ENCODE assay signal across 14 cellular contexts in genomic region chr1:112388436-112388835, GRCh38. TPM values are rescaled to one million over a fixed set of nuclear protein-coding genes. Genes with fewer than 3 reads are reported as not detected.
DNase-seq lines count a peak whose midpoint lies in the region; ATAC-seq and TF ChIP-seq lines count a peak whose summit lies in the region.
"Had no signal": no experiment of that assay in that cellular context is flagged by ENCODE, and none has a peak within 500 bp of the region (broad histone marks: within the 10 kb centered on the region; RNA-seq: fewer than 3 reads in every experiment).

No MANE protein-coding gene starts in this region.

- no peaks in the 10 kb centered on the region for H3F3A ChIP-seq in Loucy (ENCODE audit: low read depth)

- H3K27ac Mint-ChIP-seq in chondrocyte (ENCODE audit: unreplicated experiment): peak overlapping the region; percentile 75
- H3K27ac Mint-ChIP-seq in nephron progenitor cell: peak overlapping the region; percentile 20
- no peak overlapping the region for H3K27ac Mint-ChIP-seq in activated T-cell treated with anti-CD3 and anti-CD28 coated beads, Interleukin-2, amount 50 U/mL, for 72 hours
- H3K27ac Mint-ChIP-seq: activated CD4-positive, alpha-beta T cell treated with anti-CD3 and anti-CD28 coated beads, Interleukin-2, amount 10 ng/mL, durations not matched to agents 24 days and 14 days; CD4-positive, alpha-beta memory T cell had no signal

- TF ChIP-seq POLR2A in prostate gland (IDR thresholded peaks at IDR 0.05): no peak

- TF ChIP-seq CTCF in Loucy (conservative IDR thresholded peaks at IDR 0.05; ENCODE audit: low read length): no peak
- no peak for TF ChIP-seq CTCF in chondrocyte (IDR thresholded peaks at IDR 0.05)
- TF ChIP-seq CTCF in nephron progenitor cell (IDR thresholded peaks at IDR 0.05): no peak
- TF ChIP-seq CTCF in prostate gland (IDR thresholded peaks at IDR 0.05): no peak

- no peak overlapping the region for H3K9ac ChIP-seq in Loucy (ENCODE audit: low read depth, low read length, poor library complexity, severe bottlenecking)

- H3K36me3 ChIP-seq in Loucy (ENCODE audit: insufficient read depth, low read length) (no peaks in the 10 kb centered on the region), prostate gland (no peaks in the 10 kb centered on the region)

- peaks cover 5% of the 10 kb centered on the region for H3K4me1 ChIP-seq in Loucy (ENCODE audit: insufficient read depth, low read length, poor library complexity, severe bottlenecking)
- no peaks in the 10 kb centered on the region for H3K4me1 ChIP-seq in prostate gland (replicated peaks)

- no peak overlapping the region for H3K4me2 ChIP-seq in Loucy (ENCODE audit: low read depth, low read length, poor library complexity, severe bottlenecking)

- intact Hi-C loops in prostate gland (cut with DNase I): no loop called here

- H3K27me3 ChIP-seq in Loucy (ENCODE audit: insufficient read depth, low read length, poor library complexity, severe bottlenecking) (no peaks in the 10 kb centered on the region), prostate gland (replicated peaks; ENCODE audit: insufficient read depth) (no peaks in the 10 kb centered on the region)

- H3K4me3 ChIP-seq in Loucy (ENCODE audit: low read length, poor library complexity, severe bottlenecking) (no peak overlapping the region), prostate gland (no peak overlapping the region)
- H3K4me3 ChIP-seq: skin epidermis had no signal

- peak overlapping the region; percentile 57 for H2AFZ ChIP-seq in Loucy (ENCODE audit: low read length)

- peak; percentile 25 for DNase-seq in COLO829 (ENCODE audit: low spot score)
- no peak for DNase-seq in chondrocyte (ENCODE audit: low spot score)
- no peak for DNase-seq in nephron progenitor cell
- no peak for DNase-seq in Ammon's horn (ENCODE audit: low spot score)
- no peak for DNase-seq in prostate gland (ENCODE audit: low spot score)
- no peak for DNase-seq in NCI-H2171 treated with DMSO at 0.1 percent for 48 hours (lab: John Stamatoyannopoulos, UW)
- no peak for DNase-seq in activated T-cell treated with anti-CD3 and anti-CD28 coated beads, Interleukin-2, amount 50 U/mL, for 72 hours
- DNase-seq: activated CD4-positive, alpha-beta T cell treated with anti-CD3 and anti-CD28 coated beads, Interleukin-2, amount 10 ng/mL, durations not matched to agents 24 days and 14 days; activated naive CD4-positive, alpha-beta T cell treated with anti-CD3 and anti-CD28 coated beads, Interleukin-2, amount 50 U/mL, for 16 hours; CD4-positive, alpha-beta memory T cell; effector CD4-positive, alpha-beta T cell; HCEC 1CT had no signal

- no peak overlapping the region for H3K27ac ChIP-seq in prostate gland

- H3K9me3 ChIP-seq in Loucy (ENCODE audit: insufficient read depth, low read depth, low read length) (no peaks in the 10 kb centered on the region), prostate gland (no peaks in the 10 kb centered on the region)

- 30% methylated on average over 3 of the region's 3 CpGs for WGBS in prostate gland

- H4K20me1 ChIP-seq in Loucy (ENCODE audit: insufficient read depth, low read length, poor library complexity, severe bottlenecking): no peaks in the 10 kb centered on the region

- H3K4me3 Mint-ChIP-seq in chondrocyte (ENCODE audit: unreplicated experiment): no peak overlapping the region
- no peak overlapping the region for H3K4me3 Mint-ChIP-seq in nephron progenitor cell
- H3K4me3 Mint-ChIP-seq in activated T-cell treated with anti-CD3 and anti-CD28 coated beads, Interleukin-2, amount 50 U/mL, for 72 hours: peak overlapping the region in 1 of 2 donors; percentile 4
- H3K4me3 Mint-ChIP-seq: activated CD4-positive, alpha-beta T cell treated with anti-CD3 and anti-CD28 coated beads, Interleukin-2, amount 10 ng/mL, durations not matched to agents 24 days and 14 days; CD4-positive, alpha-beta memory T cell had no signal

- H3K9me3 Mint-ChIP-seq in chondrocyte (ENCODE audit: low read depth): no peaks in the 10 kb centered on the region
- H3K9me3 Mint-ChIP-seq in nephron progenitor cell: no peaks in the 10 kb centered on the region
- no peaks in the 10 kb centered on the region for H3K9me3 Mint-ChIP-seq in activated T-cell treated with anti-CD3 and anti-CD28 coated beads, Interleukin-2, amount 50 U/mL, for 72 hours
- H3K9me3 Mint-ChIP-seq: activated CD4-positive, alpha-beta T cell treated with anti-CD3 and anti-CD28 coated beads, Interleukin-2, amount 10 ng/mL, durations not matched to agents 24 days and 14 days; CD4-positive, alpha-beta memory T cell had no signal

- no peak for ATAC-seq in activated T-cell treated with anti-CD3 and anti-CD28 coated beads, Interleukin-2, amount 50 U/mL, for 72 hours (replicated peaks in 1 of 2)

- H3K27me3 Mint-ChIP-seq in chondrocyte (ENCODE audit: low read depth): peaks cover 2% of the 10 kb centered on the region
- peaks cover 22% of the 10 kb centered on the region for H3K27me3 Mint-ChIP-seq in nephron progenitor cell (ENCODE audit: low read depth, poor library complexity)
- peaks cover 23% of the 10 kb centered on the region for H3K27me3 Mint-ChIP-seq in activated T-cell treated with anti-CD3 and anti-CD28 coated beads, Interleukin-2, amount 50 U/mL, for 72 hours (ENCODE audit: low read depth)

- H3K79me2 ChIP-seq in Loucy (ENCODE audit: insufficient read depth, low read length): no peaks in the 10 kb centered on the region

- peaks cover 52% of the 10 kb centered on the region for H3K4me1 Mint-ChIP-seq in chondrocyte (ENCODE audit: low read depth)
- peaks cover 18% of the 10 kb centered on the region for H3K4me1 Mint-ChIP-seq in nephron progenitor cell
- peaks cover 18% of the 10 kb centered on the region for H3K4me1 Mint-ChIP-seq in activated T-cell treated with anti-CD3 and anti-CD28 coated beads, Interleukin-2, amount 50 U/mL, for 72 hours (ENCODE audit: low read depth)

- H3K36me3 Mint-ChIP-seq in chondrocyte (ENCODE audit: low read depth): no peaks in the 10 kb centered on the region
- no peaks in the 10 kb centered on the region for H3K36me3 Mint-ChIP-seq in nephron progenitor cell (ENCODE audit: low read depth)
- peaks cover 0 to 1% of the 10 kb centered on the region in 2 donors for H3K36me3 Mint-ChIP-seq in activated T-cell treated with anti-CD3 and anti-CD28 coated beads, Interleukin-2, amount 50 U/mL, for 72 hours (ENCODE audit: insufficient read depth in 2 of 2)
- H3K36me3 Mint-ChIP-seq: CD4-positive, alpha-beta memory T cell had no signal

- no peaks in the 10 kb centered on the region for H3K9me2 ChIP-seq in Loucy (replicated peaks; ENCODE audit: low read depth, low read length)

RNA-seq across cellular contexts. Expression of gene CTTNBP2NL, which starts 7.6 kb away (rescaled TPM):
- total RNA-seq in chondrocyte (52.2 to 58.7 TPM (median 52.4 TPM) in 3 replicates), prostate gland (10 to 100 TPM; 10.6 to 15.2 TPM)
- 1 to 10 TPM; 3.6 to 4.6 TPM for total RNA-seq in activated T-cell treated with anti-CD3 and anti-CD28 coated beads, Interleukin-2, amount 50 U/mL, for 72 hours
